8 cellular contexts compared by ENCODE assay signal in genomic region chr16:71808593-71809449, GRCh38. TPM values are rescaled to one million over a fixed set of nuclear protein-coding genes. Genes with fewer than 3 reads are reported as not detected.
DNase-seq lines count a peak whose midpoint lies in the region; ATAC-seq and TF ChIP-seq lines count a peak whose summit lies in the region.

Gene AP1G1 (minus strand): TSS chr16:71808834. CDS start chr16:71789479, 19,355 bp downstream.

- H3K23me2 ChIP-seq in H9 (ENCODE audit: insufficient read length, low read depth, low read length, poor library complexity, severe bottlenecking) = peaks cover 7% of the 10 kb centered on the region

- no peak within 1 kb of the TSS for H3K23ac ChIP-seq in H9 (ENCODE audit: insufficient read length, low read depth, low read length)

- H3K4ac ChIP-seq in H9 (ENCODE audit: low read depth, low read length) = no peak within 1 kb of the TSS

- H2BK12ac ChIP-seq in H9 (ENCODE audit: insufficient read length, low read depth, low read length) = no peak within 1 kb of the TSS

- peaks cover 0 to 3% of the 10 kb centered on the region in 2 experiments; a peak in 1 of 5 replicates for H3K9me3 Mint-ChIP-seq in H9
- no peaks in the 10 kb centered on the region for H3K9me3 Mint-ChIP-seq in natural killer cell treated with Interleukin-12 subunit alpha and Interleukin-12 subunit beta and Interleukin-15 and Interleukin-18, amount 100 ng/mL, for 72 hours

- no peaks in the 10 kb centered on the region for H3K27me3 ChIP-seq in H9 (ENCODE audit: insufficient read depth, low read length)

- peak within 1 kb of the TSS; percentile 1 for H4K91ac ChIP-seq in H9 (ENCODE audit: insufficient read length, low read depth, low read length)

- WGBS in H9 (ENCODE audit: extremely low coverage, insufficient read length, low lambda C conversion rate) = no CpG with 5 or more reads among the region's 54 CpGs

- TF ChIP-seq POLR2A in Raji (IDR thresholded peaks at IDR 0.05; ENCODE audit: insufficient read depth, low read depth, low read length) = peak; percentile 76

- H3K4me2 ChIP-seq in H9 (ENCODE audit: insufficient read depth, insufficient read length, low read length) = peak within 1 kb of the TSS; percentile 87

- H2BK5ac ChIP-seq in H9 (ENCODE audit: insufficient read length, low read length) = peak within 1 kb of the TSS; percentile 95

- no peaks in the 10 kb centered on the region for H3K4me1 ChIP-seq in H9 (ENCODE audit: insufficient read depth, low read length)

- peaks cover 16% of the 10 kb centered on the region; the same call in 1 of the 2 replicates for H3K79me2 ChIP-seq in H9 (ENCODE audit: insufficient read depth, low read length)

- H3K27me3 Mint-ChIP-seq in H9 (ENCODE audit: low read depth) = no peaks in the 10 kb centered on the region
- H3K27me3 Mint-ChIP-seq in natural killer cell treated with Interleukin-12 subunit alpha and Interleukin-12 subunit beta and Interleukin-15 and Interleukin-18, amount 100 ng/mL, for 72 hours = no peaks in the 10 kb centered on the region

- H4K20me1 ChIP-seq in H9 (ENCODE audit: control insufficient read depth, insufficient read depth, insufficient read length) = no peaks in the 10 kb centered on the region

- H2BK20ac ChIP-seq in H9 (ENCODE audit: low read depth, low read length, poor library complexity, severe bottlenecking) = no peak within 1 kb of the TSS

- H3K27ac Mint-ChIP-seq in H9 = peak within 1 kb of the TSS; percentile 100
- peak within 1 kb of the TSS; percentile 87 to 96 for H3K27ac Mint-ChIP-seq in natural killer cell treated with Interleukin-12 subunit alpha and Interleukin-12 subunit beta and Interleukin-15 and Interleukin-18, amount 100 ng/mL, for 72 hours

- peak within 1 kb of the TSS; percentile 94 for H4K5ac ChIP-seq in H9 (ENCODE audit: insufficient read length, low read depth, low read length)

- peak; percentile 97 for ATAC-seq in natural killer cell treated with Interleukin-12 subunit alpha and Interleukin-12 subunit beta and Interleukin-15 and Interleukin-18, amount 100 ng/mL, for 72 hours

- peak within 1 kb of the TSS; percentile 89 to 93 for H3K4me3 Mint-ChIP-seq in H9
- peak within 1 kb of the TSS; percentile 93 for H3K4me3 Mint-ChIP-seq in natural killer cell treated with Interleukin-12 subunit alpha and Interleukin-12 subunit beta and Interleukin-15 and Interleukin-18, amount 100 ng/mL, for 72 hours

- peaks cover 0 to 4% (median 0%) of the 10 kb centered on the region in 3 experiments; a peak in 1 of 7 replicates for H3K36me3 Mint-ChIP-seq in H9 (ENCODE audit: insufficient read depth in 1 of 3, low read depth in 3 of 3)
- peaks cover 4% of the 10 kb centered on the region for H3K36me3 Mint-ChIP-seq in natural killer cell treated with Interleukin-12 subunit alpha and Interleukin-12 subunit beta and Interleukin-15 and Interleukin-18, amount 100 ng/mL, for 72 hours

- no peak within 1 kb of the TSS for H2BK120ac ChIP-seq in H9 (ENCODE audit: low read depth, low read length, poor library complexity, severe bottlenecking)

- no peak within 1 kb of the TSS for H2AK5ac ChIP-seq in H9 (ENCODE audit: insufficient read length, low read length)

- peak within 1 kb of the TSS; percentile 96 for H3K14ac ChIP-seq in H9 (ENCODE audit: insufficient read depth, low read length)

- H3K79me1 ChIP-seq in H9 (ENCODE audit: insufficient read depth, low read depth, low read length, poor library complexity, severe bottlenecking) = peaks cover 6% of the 10 kb centered on the region

- no peak within 1 kb of the TSS for H2BK15ac ChIP-seq in H9 (ENCODE audit: low read depth, low read length)

- TF ChIP-seq CTCF in H9 (conservative IDR thresholded peaks at IDR 0.05) (no peak), fibroblast of pulmonary artery (IDR thresholded peaks at IDR 0.05; ENCODE audit: low read length, missing control alignments) (no peak)

- H3K27ac ChIP-seq in H9 (ENCODE audit: insufficient read length, low read depth, low read length) = peak within 1 kb of the TSS; percentile 93

- H3K9me3 ChIP-seq in H9 (ENCODE audit: control insufficient read depth, low read depth, low read length) = no peaks in the 10 kb centered on the region

- H3K4me3 ChIP-seq in fibroblast of pulmonary artery (replicated peaks; ENCODE audit: low read depth, low read length) = peak within 1 kb of the TSS; percentile 98

- DNase-seq in ELR (ENCODE audit: low read depth) = peak; percentile 99
- DNase-seq in H9 = peak; percentile 98
- DNase-seq in M059J (ENCODE audit: low read depth) = peak; percentile 96
- peak; percentile 89 for DNase-seq in activated T-helper 9 cell treated with anti-CD3 and anti-CD28 coated beads, Interleukin-2, amount 50 U/mL, for 16 hours (ENCODE audit: low read depth)
- peak; percentile 99 for DNase-seq in fibroblast of pulmonary artery (ENCODE audit: low read depth)
- DNase-seq in natural killer cell treated with Interleukin-12 subunit alpha and Interleukin-12 subunit beta and Interleukin-15 and Interleukin-18, amount 100 ng/mL, for 72 hours (ENCODE audit: low spot score) = peak; percentile 93
- peak; percentile 96 for DNase-seq in stimulated activated naive CD4-positive, alpha-beta T cell treated with Interleukin-2 at 50 U/mL for 16 hours (lab: John Stamatoyannopoulos, UW)

- peak within 1 kb of the TSS; percentile 94 for H3K18ac ChIP-seq in H9 (ENCODE audit: insufficient read length, low read depth, low read length)

- H3K4me1 Mint-ChIP-seq in H9 = peaks cover 5 to 7% of the 10 kb centered on the region in 2 experiments
- H3K4me1 Mint-ChIP-seq in natural killer cell treated with Interleukin-12 subunit alpha and Interleukin-12 subunit beta and Interleukin-15 and Interleukin-18, amount 100 ng/mL, for 72 hours (ENCODE audit: low read depth in 2 of 2) = peaks cover 9 to 16% of the 10 kb centered on the region in 2 donors

- peak within 1 kb of the TSS; percentile 94 for H3K56ac ChIP-seq in H9 (ENCODE audit: insufficient read length, low read depth, low read length)

- H3K9ac ChIP-seq in H9 (ENCODE audit: extremely low read depth, insufficient read length, low read length) = peak within 1 kb of the TSS; percentile 96

- H4K8ac ChIP-seq in H9 (replicated peaks; ENCODE audit: insufficient read length, low read depth, low read length) = no peak within 1 kb of the TSS

- peak within 1 kb of the TSS; percentile 94 for H3T11ph ChIP-seq in H9 (ENCODE audit: low read length)

- H2AFZ ChIP-seq in H9 (ENCODE audit: low read length) = peak within 1 kb of the TSS; percentile 90

RNA-seq across cellular contexts. Expression of gene AP1G1, which starts in this region (rescaled TPM):
- total RNA-seq in H9 (2021) = 79.2 and 83.1 TPM in 2 replicates
- total RNA-seq in M059J (2014; rRNA removed; shearing (Covaris generic)) = 58.9 and 78.4 TPM in 2 replicates
- total RNA-seq in natural killer cell treated with Interleukin-12 subunit alpha and Interleukin-12 subunit beta and Interleukin-15 and Interleukin-18, amount 100 ng/mL, for 72 hours = 100 to 1,000 TPM; 111 to 120 TPM

Comparison
In these comparisons a context has a peak if more than half of its experiments do, and no peak if none do; other contexts are left out.
1. Peak in every context shown above with its lines: DNase-seq, ATAC-seq, H3K4me3 ChIP-seq and H3K27ac ChIP-seq.